Comparison of ENCODE assay signal across 17 cellular contexts in the genomic region with DNA sequence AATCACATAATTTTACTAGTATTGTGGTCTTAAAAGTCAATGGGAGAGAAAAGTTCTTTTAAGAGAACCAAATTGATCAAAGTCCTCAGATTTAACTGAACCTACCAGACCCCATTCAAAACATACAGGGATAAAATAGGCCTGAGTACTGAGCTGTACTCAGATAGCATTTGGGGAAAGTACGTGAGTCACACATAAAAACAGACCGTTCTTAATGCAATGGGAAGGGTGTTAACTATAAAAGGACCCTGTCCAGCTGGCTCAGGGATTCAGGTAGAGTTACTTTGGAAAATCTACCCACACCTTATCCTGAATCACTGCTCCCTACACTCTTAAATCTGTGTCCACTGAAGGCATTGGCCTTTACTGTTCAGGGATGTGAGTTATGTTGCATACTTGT.
"Had no signal": no experiment of that assay in that cellular context is flagged by ENCODE, and none has a peak within 500 bp of the region (broad histone marks: within the 10 kb centered on the region; RNA-seq: fewer than 3 reads in every experiment).

No MANE protein-coding gene starts in this region.

- DNase-seq: effector CD4-positive, alpha-beta T cell; hypothalamus; kidney glomerular epithelial cell; lower lobe of right lung; mesenchymal stem cell; naive B cell; nephron progenitor cell; posterior cingulate gyrus; stimulated activated CD4-positive, alpha-beta T cell treated with anti-CD3 and anti-CD28 coated beads, Interleukin-2, amount 100 ng/mL, for 48 hours; stimulated activated naive CD4-positive, alpha-beta T cell treated with Interleukin-2 at 50 U/mL for 16 hours; upper lobe of right lung had no signal

- H3K4me1 Mint-ChIP-seq: naive B cell, nephron progenitor cell had no signal

- H3K27ac Mint-ChIP-seq: nephron progenitor cell had no signal

- H3K36me3 ChIP-seq: neutrophil had no signal

- H3K4me3 ChIP-seq: coronary artery, heart left ventricle, lower lobe of right lung, smooth muscle cell, upper lobe of right lung, vagina had no signal

- H3K9me3 Mint-ChIP-seq: nephron progenitor cell had no signal

- H3K9me3 ChIP-seq: heart left ventricle, lower lobe of right lung, neutrophil, upper lobe of right lung, vagina had no signal

- ATAC-seq: esophagus mucosa, lower lobe of right lung, upper lobe of right lung had no signal

- H3K36me3 Mint-ChIP-seq: naive B cell had no signal

- H3K4me1 ChIP-seq: upper lobe of right lung had no signal

- H3K27me3 ChIP-seq: heart left ventricle, neutrophil, upper lobe of right lung, vagina had no signal

- H3K4me3 Mint-ChIP-seq: naive B cell, nephron progenitor cell had no signal

- H3K27ac ChIP-seq: coronary artery, lower lobe of right lung, neutrophil, upper lobe of right lung, vagina had no signal
